Comparison of ENCODE assay signal across 32 cellular contexts in genomic region chr6:136424901-136425300, GRCh38.
"Had no signal": no experiment of that assay in that cellular context is flagged by ENCODE, and none has a peak within 500 bp of the region (broad histone marks: within the 10 kb centered on the region; RNA-seq: fewer than 3 reads in every experiment).

No MANE protein-coding gene starts in this region.

- H3K4me1 ChIP-seq: breast epithelium had no signal

- H3K36me3 ChIP-seq: breast epithelium had no signal

- H3K27ac ChIP-seq: body of pancreas, breast epithelium, VCaP had no signal

- H3K9me3 ChIP-seq: body of pancreas, breast epithelium had no signal

- DNase-seq: activated CD4-positive, alpha-beta T cell treated with anti-CD3 and anti-CD28 coated beads for 1 hour; activated CD4-positive, alpha-beta T cell treated with anti-CD3 and anti-CD28 coated beads, Interleukin-2, amount 10 ng/mL, durations not matched to agents 24 days and 14 days; activated CD4-positive, alpha-beta T cell treated with anti-CD3 and anti-CD28 coated beads, Interleukin-2, amount 50 U/mL, for 4 hours; activated CD4-positive, CD25-positive, alpha-beta regulatory T cell; activated CD8-positive, alpha-beta T cell treated with anti-CD3 and anti-CD28 coated beads for 36 hours; activated effector memory CD4-positive, alpha-beta T cell treated with anti-CD3 and anti-CD28 coated beads, Interleukin-2, amount 50 U/mL, for 16 hours; activated naive CD4-positive, alpha-beta T cell; activated naive CD4-positive, alpha-beta T cell treated with anti-CD3 and anti-CD28 coated beads, Interleukin-2, amount 50 U/mL, for 16 hours; activated naive CD8-positive, alpha-beta T cell treated with anti-CD3 and anti-CD28 coated beads for 36 hours; activated T-cell treated with anti-CD3 and anti-CD28 coated beads, Interleukin-2, amount 50 U/mL, for 1 hour; activated T-cell treated with anti-CD3 and anti-CD28 coated beads, Interleukin-2, amount 50 U/mL, for 72 hours; body of pancreas; central memory CD4-positive, alpha-beta T cell; Karpas-422; KBM-7; NCI-H1048; NCI-H1105 treated with DMSO at 0.1 percent for 48 hours; NCI-H1436 treated with DMSO at 0.1 percent for 48 hours; NCI-H1694 treated with DMSO at 0.1 percent for 48 hours; NCI-H2029; NCI-H510A; NCI-H526; NCI-H748 treated with DMSO at 0.1 percent for 48 hours; NK-92 treated with Interleukin-12 subunit alpha and Interleukin-12 subunit beta, amount 100 ng/mL, for 24 hours; Right ventricle myocardium superior; SW 1271; T-helper 1 cell; T-helper 2 cell; T-helper 9 cell had no signal

- H3K4me3 ChIP-seq: body of pancreas, breast epithelium had no signal

- H3K27me3 ChIP-seq: body of pancreas, breast epithelium had no signal

- ATAC-seq: activated CD8-positive, alpha-beta T cell treated with anti-CD3 and anti-CD28 coated beads for 36 hours; activated T-cell treated with anti-CD3 and anti-CD28 coated beads, Interleukin-2, amount 50 U/mL, for 72 hours; activated T-helper 17 cell treated with anti-CD3 and anti-CD28 coated beads, Interleukin-2, amount 50 U/mL, for 72 hours; body of pancreas had no signal
